Comparison of ENCODE assay signal across 8 cellular contexts in the genomic region with DNA sequence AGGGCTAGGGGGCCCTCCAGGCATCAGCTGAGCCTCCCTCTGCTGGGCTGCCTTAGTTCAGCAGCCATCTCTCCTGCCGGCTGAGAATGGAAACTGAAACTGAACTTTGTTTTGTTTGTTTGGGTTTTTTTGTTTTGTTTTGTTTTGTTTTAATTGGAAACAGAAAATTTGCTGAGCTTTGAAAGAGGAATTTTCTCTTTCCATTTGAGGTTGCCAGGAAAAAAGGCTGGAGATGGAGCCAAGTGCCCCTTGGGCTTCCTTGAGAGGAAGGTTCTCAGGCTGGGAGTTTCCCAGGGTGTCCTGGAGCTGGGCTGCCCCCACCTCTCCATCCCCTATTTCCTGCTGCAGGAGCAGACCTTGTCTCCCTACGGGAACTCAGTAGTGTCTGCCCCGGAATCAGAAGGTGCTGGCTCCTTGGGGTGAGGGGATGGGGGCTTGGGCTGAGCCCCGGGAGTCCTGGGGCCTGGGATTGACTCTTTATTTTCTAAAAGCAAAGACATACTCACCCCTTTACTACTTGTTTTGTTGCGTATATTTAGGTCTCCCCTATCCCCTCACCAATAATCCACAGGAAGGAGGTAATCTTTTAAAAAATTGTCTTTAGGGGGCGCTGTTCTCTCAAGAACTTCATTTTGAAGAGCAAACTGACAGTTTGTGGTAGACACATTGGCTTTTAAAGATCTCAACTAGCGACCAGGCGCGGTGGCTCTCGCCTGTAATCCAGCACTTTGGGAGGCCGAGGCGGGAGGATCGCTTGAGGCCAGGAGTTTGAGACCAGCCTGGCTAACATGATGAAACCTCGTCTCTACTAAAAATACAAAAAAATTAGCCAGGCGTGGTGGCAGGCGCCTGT. TPM values are rescaled to one million over a fixed set of nuclear protein-coding genes. Genes with fewer than 3 reads are reported as not detected.
DNase-seq lines count a peak whose midpoint lies in the region; ATAC-seq and TF ChIP-seq lines count a peak whose summit lies in the region.

No MANE protein-coding gene starts in this region.

- H3K4me3 ChIP-seq in right lobe of liver = peak overlapping the region; percentile 15 to 50 (median 49)

- WGBS in right lobe of liver (ENCODE audit: insufficient coverage, low coverage, low lambda C conversion rate, missing lambda C conversion rate) = 27% methylated on average over 9 of the region's 16 CpGs

- H3K27ac ChIP-seq in 22Rv1 (no peak overlapping the region), right lobe of liver (peak overlapping the region; percentile 73 to 97 (median 77))

- TF ChIP-seq CTCF in 22Rv1 (IDR thresholded peaks at IDR 0.05) (peak; percentile 70), GM12873 (IDR thresholded peaks at IDR 0.05; ENCODE audit: insufficient read depth, low read depth, low read length, missing control alignments) (peak; percentile 69), right lobe of liver (IDR thresholded peaks at IDR 0.05) (peak; percentile 46 to 59 (median 52))

- peaks cover 0 to 7% (median 2%) of the 10 kb centered on the region in 4 donors for H3K4me1 ChIP-seq in right lobe of liver

- no peaks in the 10 kb centered on the region for H3K9me3 ChIP-seq in right lobe of liver

- no peak for TF ChIP-seq POLR2A in right lobe of liver (IDR thresholded peaks at IDR 0.05)

- ATAC-seq in HG02678 (IDR thresholded peaks at IDR 0.05; ENCODE audit: unreplicated experiment) = peak; percentile 80
- ATAC-seq in right lobe of liver = peak; percentile 90

- intact Hi-C loops in right lobe of liver (cut with DNase I) = loop anchor here in 1 of 2 donors (5.0 kb wide), 1 partner anchor 47 kb away; no protein-coding TSS in a partner anchor

- no peaks in the 10 kb centered on the region for H3K27me3 ChIP-seq in right lobe of liver

- no peaks in the 10 kb centered on the region for H3K36me3 ChIP-seq in right lobe of liver

- peak; percentile 49 for DNase-seq in NCI-H146 (lab: John Stamatoyannopoulos, UW)
- peak; percentile 42 for DNase-seq in activated CD4-positive, CD25-positive, alpha-beta regulatory T cell treated with anti-CD3 and anti-CD28 coated beads, Interleukin-2, amount 50 U/mL, for 72 hours
- peak; percentile 43 for DNase-seq in dedifferentiated amniotic fluid mesenchymal stem cell (ENCODE audit: extremely low spot score)
- peak; percentile 51 to 60 (median 53) for DNase-seq in right lobe of liver
- DNase-seq in stimulated activated naive CD4-positive, alpha-beta T cell (lab: John Stamatoyannopoulos, UW) = peak; percentile 7 to 81 (median 46)

RNA-seq across cellular contexts. Expression of a gene that starts 21.3 kb away (rescaled TPM):
- total RNA-seq in right lobe of liver = 10 to 100 TPM in 2 of 6 experiments, 1 to 10 TPM in 4; 1.6 to 19.2 (median 4.1) TPM

RNA-seq across cellular contexts. Expression of a gene that starts 44.1 kb away (rescaled TPM):
- total RNA-seq in right lobe of liver = 10 to 100 TPM in 2 of 6 experiments, 1 to 10 TPM in 4; 6.7 to 12.2 (median 8.8) TPM
